In genomic region chr2:98438190-98439133, GRCh38 we compare ENCODE assay signal across 11 cellular contexts. TPM values are rescaled to one million over a fixed set of nuclear protein-coding genes. Genes with fewer than 3 reads are reported as not detected.
DNase-seq lines count a peak whose midpoint lies in the region; ATAC-seq and TF ChIP-seq lines count a peak whose summit lies in the region.
"Had no signal": no experiment of that assay in that cellular context is flagged by ENCODE, and none has a peak within 500 bp of the region (broad histone marks: within the 10 kb centered on the region; RNA-seq: fewer than 3 reads in every experiment).

No MANE protein-coding gene starts in this region.

- peak overlapping the region; percentile 73 for H3K27ac Mint-ChIP-seq in activated naive CD4-positive, alpha-beta T cell treated with anti-CD3 and anti-CD28 coated beads for 36 hours
- peak overlapping the region; percentile 49 for H3K27ac Mint-ChIP-seq in stimulated activated naive B cell treated with anti-CD40 and anti-IgM and Interleukin-4, amounts not matched to agents 10 μg/mL and 1 μg/mL and 100 μg/mL, for 72 hours

- H3K9ac ChIP-seq in Loucy (ENCODE audit: low read depth, low read length, poor library complexity, severe bottlenecking): no peak overlapping the region

- DNase-seq in activated naive CD4-positive, alpha-beta T cell treated with anti-CD3 and anti-CD28 coated beads for 36 hours: no peak
- DNase-seq in activated naive CD4-positive, alpha-beta T cell treated with anti-CD3 and anti-CD28 coated beads, Interleukin-2, amount 50 U/mL, for 16 hours: no peak
- no peak for DNase-seq in stimulated activated naive B cell treated with anti-CD40 and anti-IgM and Interleukin-4, amounts not matched to agents 10 μg/mL and 1 μg/mL and 100 μg/mL, for 72 hours
- no peak for DNase-seq in dedifferentiated amniotic fluid mesenchymal stem cell (ENCODE audit: extremely low spot score)
- no peak for DNase-seq in sciatic nerve (ENCODE audit: low spot score)
- no peak for DNase-seq in dermis blood vessel endothelial cell
- DNase-seq: aorta, NCI-H524 treated with DMSO at 0.1 percent for 48 hours, T1000 had no signal

- H3K9me3 ChIP-seq in Loucy (ENCODE audit: insufficient read depth, low read depth, low read length): peaks cover 12% of the 10 kb centered on the region; the same call in 1 of the 2 replicates

- H3K9me3 Mint-ChIP-seq in activated naive CD4-positive, alpha-beta T cell treated with anti-CD3 and anti-CD28 coated beads for 36 hours: peaks cover 11% of the 10 kb centered on the region
- peaks cover 10 to 22% of the 10 kb centered on the region in 2 donors for H3K9me3 Mint-ChIP-seq in stimulated activated naive B cell treated with anti-CD40 and anti-IgM and Interleukin-4, amounts not matched to agents 10 μg/mL and 1 μg/mL and 100 μg/mL, for 72 hours

- H3K36me3 Mint-ChIP-seq in activated naive CD4-positive, alpha-beta T cell treated with anti-CD3 and anti-CD28 coated beads for 36 hours (ENCODE audit: low read depth): peaks cover 1% of the 10 kb centered on the region
- peaks cover 0 to 14% of the 10 kb centered on the region in 2 donors for H3K36me3 Mint-ChIP-seq in stimulated activated naive B cell treated with anti-CD40 and anti-IgM and Interleukin-4, amounts not matched to agents 10 μg/mL and 1 μg/mL and 100 μg/mL, for 72 hours

- no peak for TF ChIP-seq CTCF in Loucy (conservative IDR thresholded peaks at IDR 0.05; ENCODE audit: low read length)

- no peaks in the 10 kb centered on the region for H3K36me3 ChIP-seq in Loucy (ENCODE audit: insufficient read depth, low read length)

- no peaks in the 10 kb centered on the region for H3K27me3 Mint-ChIP-seq in activated naive CD4-positive, alpha-beta T cell treated with anti-CD3 and anti-CD28 coated beads for 36 hours (ENCODE audit: low read depth)
- peaks cover 0 to 13% of the 10 kb centered on the region in 2 donors for H3K27me3 Mint-ChIP-seq in stimulated activated naive B cell treated with anti-CD40 and anti-IgM and Interleukin-4, amounts not matched to agents 10 μg/mL and 1 μg/mL and 100 μg/mL, for 72 hours

- H3K4me1 ChIP-seq in Loucy (ENCODE audit: insufficient read depth, low read length, poor library complexity, severe bottlenecking): no peaks in the 10 kb centered on the region

- H3K4me3 ChIP-seq in Loucy (ENCODE audit: low read length, poor library complexity, severe bottlenecking): peak overlapping the region; percentile 24

- ATAC-seq in HG02678 (IDR thresholded peaks at IDR 0.05; ENCODE audit: unreplicated experiment) (peak; percentile 80), sciatic nerve (no peak)
- peak; percentile 63 to 74 for ATAC-seq in stimulated activated naive B cell treated with anti-CD40 and anti-IgM and Interleukin-4, amounts not matched to agents 10 μg/mL and 1 μg/mL and 100 μg/mL, for 72 hours (replicated peaks)

- H3K79me2 ChIP-seq in Loucy (ENCODE audit: insufficient read depth, low read length): no peaks in the 10 kb centered on the region

- peaks cover 19% of the 10 kb centered on the region for H3K4me1 Mint-ChIP-seq in activated naive CD4-positive, alpha-beta T cell treated with anti-CD3 and anti-CD28 coated beads for 36 hours (ENCODE audit: low read depth)
- H3K4me1 Mint-ChIP-seq in stimulated activated naive B cell treated with anti-CD40 and anti-IgM and Interleukin-4, amounts not matched to agents 10 μg/mL and 1 μg/mL and 100 μg/mL, for 72 hours: peaks cover 5 to 25% of the 10 kb centered on the region in 2 donors

- H3K4me3 Mint-ChIP-seq in activated naive CD4-positive, alpha-beta T cell treated with anti-CD3 and anti-CD28 coated beads for 36 hours: no peak overlapping the region
- no peak overlapping the region for H3K4me3 Mint-ChIP-seq in stimulated activated naive B cell treated with anti-CD40 and anti-IgM and Interleukin-4, amounts not matched to agents 10 μg/mL and 1 μg/mL and 100 μg/mL, for 72 hours

- peak overlapping the region; percentile 29 for H3K4me2 ChIP-seq in Loucy (ENCODE audit: low read depth, low read length, poor library complexity, severe bottlenecking)

- H3K9me2 ChIP-seq in Loucy (replicated peaks; ENCODE audit: low read depth, low read length): no peaks in the 10 kb centered on the region

- CTCF ChIA-PET in activated naive CD4-positive, alpha-beta T cell treated with anti-CD3 and anti-CD28 coated beads for 36 hours (lab: Charles Lee): no interaction called here

- H2AFZ ChIP-seq in Loucy (ENCODE audit: low read length): peak overlapping the region; percentile 24; the same call in 1 of the 2 replicates

- intact Hi-C loops in activated naive CD4-positive, alpha-beta T cell treated with anti-CD3 and anti-CD28 coated beads for 36 hours (cut with micrococcal nuclease): loop anchor here (1.0 to 10.0 kb wide), 4 partner anchors 23 to 626 kb away; no protein-coding TSS in a partner anchor
- intact Hi-C loops in sciatic nerve (cut with DNase I): no loop called here

- peaks cover 6% of the 10 kb centered on the region; the same call in 1 of the 2 replicates for H3F3A ChIP-seq in Loucy (ENCODE audit: low read depth)

- no peaks in the 10 kb centered on the region for H4K20me1 ChIP-seq in Loucy (ENCODE audit: insufficient read depth, low read length, poor library complexity, severe bottlenecking)

- no peaks in the 10 kb centered on the region for H3K27me3 ChIP-seq in Loucy (ENCODE audit: insufficient read depth, low read length, poor library complexity, severe bottlenecking)

RNA-seq across cellular contexts. Expression of gene INPP4A, which starts 6.2 kb away (rescaled TPM):
- 10 to 100 TPM; 33.1 to 34.8 TPM for total RNA-seq in activated naive CD4-positive, alpha-beta T cell treated with anti-CD3 and anti-CD28 coated beads for 36 hours
- total RNA-seq in sciatic nerve (29.8 TPM), dermis blood vessel endothelial cell (41.9 and 55.7 TPM in 2 replicates)
